Comparison of ENCODE assay signal across 8 cellular contexts in the genomic region with DNA sequence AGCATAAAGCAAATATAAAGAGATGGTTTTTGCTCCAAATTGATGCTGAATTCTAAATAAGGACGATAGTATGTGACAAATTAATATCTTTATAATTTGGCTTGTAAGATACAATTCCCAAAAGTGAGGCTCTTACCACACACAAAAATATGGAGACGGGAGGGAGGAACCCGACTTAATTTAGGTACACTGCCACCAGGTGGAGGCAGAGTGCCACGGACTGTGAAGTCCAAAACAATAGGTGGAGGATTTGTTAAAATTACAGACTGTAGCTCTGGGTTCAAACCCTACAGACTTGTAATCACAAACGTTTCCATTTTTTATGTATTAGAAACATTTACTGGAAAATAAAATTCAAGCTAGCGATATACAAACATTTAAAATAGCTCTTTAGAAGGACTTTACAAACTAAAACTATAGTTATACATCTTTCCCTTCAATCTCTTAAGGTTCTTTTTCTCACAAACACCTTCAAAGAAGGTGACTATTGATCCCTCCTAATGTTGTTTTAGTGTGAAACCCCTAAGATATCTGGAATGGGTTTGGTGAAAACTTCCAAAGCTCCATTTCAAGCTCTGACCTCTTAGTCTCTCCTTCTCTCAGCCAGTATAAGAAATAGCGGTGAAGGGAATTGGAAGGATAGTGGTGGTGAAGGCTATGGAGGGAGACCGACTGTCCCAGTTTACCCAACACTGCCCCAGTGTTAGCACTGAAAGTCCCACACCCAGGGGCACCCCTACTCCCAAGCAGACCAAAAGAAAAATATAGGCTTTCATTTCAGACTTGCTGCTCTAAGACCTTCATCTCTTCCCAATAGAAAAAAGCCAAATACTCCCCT.
DNase-seq lines count a peak whose midpoint lies in the region; ATAC-seq and TF ChIP-seq lines count a peak whose summit lies in the region.

No MANE protein-coding gene starts in this region.

- BruUV-seq in A673 (replicated peaks; lab: Mats Ljungman, UMichigan), result no TSS peak

- H3K36me3 ChIP-seq in A673 (ENCODE audit: insufficient read depth, low read length, poor library complexity, severe bottlenecking), result no peaks in the 10 kb centered on the region

- no peaks in the 10 kb centered on the region for H3K9me3 ChIP-seq in A673 (ENCODE audit: low read depth, low read length, poor library complexity, severe bottlenecking)

- POLR2A ChIA-PET in A673 (lab: Charles Lee; ENCODE audit: low non-redundant PET), result interaction anchor here (0.6 kb wide), 1 partner anchor 933 kb away, joined by 3 read pairs; no protein-coding TSS in a partner anchor

- H3K4me1 ChIP-seq in A673 (ENCODE audit: insufficient read depth, low read length, poor library complexity, severe bottlenecking), result peaks cover 12% of the 10 kb centered on the region

- intact Hi-C loops in A673 (cut with micrococcal nuclease; ENCODE audit: unreplicated experiment), result loop anchor here (2.0 to 10.0 kb wide), 5 partner anchors 534 to 1301 kb away; no protein-coding TSS in a partner anchor

- H3K4me3 ChIP-seq in A673 (ENCODE audit: low read depth, low read length, poor library complexity, severe bottlenecking), result no peak overlapping the region

- DNase-seq in A673 (ENCODE audit: low spot score) (peak; percentile 86), GM19238 (ENCODE audit: insufficient read length, low spot score) (peak; percentile 24), NCI-H2227 (lab: John Stamatoyannopoulos, UW; ENCODE audit: unreplicated experiment) (peak; percentile 43), cerebellum (ENCODE audit: low spot score) (peak; percentile 65)
- DNase-seq in activated CD4-positive, alpha-beta T cell treated with anti-CD3 and anti-CD28 coated beads for 1 hour, result peak; percentile 43
- peak; percentile 44 to 67 for DNase-seq in stimulated activated CD4-positive, alpha-beta T cell treated with anti-CD3 and anti-CD28 coated beads, Interleukin-4, amount 100 ng/mL, for 4 hours

- H3K27me3 ChIP-seq in A673 (replicated peaks; ENCODE audit: insufficient read depth, low read depth, low read length, poor library complexity), result no peaks in the 10 kb centered on the region
- H3K27me3 ChIP-seq in layer of hippocampus (ENCODE audit: control insufficient read depth, insufficient read depth, low read length), result no peaks in the 10 kb centered on the region

- no peak for ATAC-seq in GM19455 (IDR thresholded peaks at IDR 0.05; ENCODE audit: unreplicated experiment)

- H3K27ac ChIP-seq in A673 (ENCODE audit: low read depth, low read length, poor library complexity, severe bottlenecking), result no peak overlapping the region
- peak overlapping the region; percentile 77 for H3K27ac ChIP-seq in layer of hippocampus (ENCODE audit: low read depth, low read length)

- CTCF ChIA-PET in A673 (lab: Charles Lee), result interaction anchor here (0.6 to 0.9 kb wide), 4 partner anchors 543 to 1301 kb away, joined by 3 to 4 read pairs (median 4); a partner anchor contains a TSS

- TF ChIP-seq CTCF in A673 (conservative IDR thresholded peaks at IDR 0.05; ENCODE audit: low read depth, low read length), result peak; percentile 87

Comparison
In these comparisons a context has a peak if more than half of its experiments do, and no peak if none do; other contexts are left out.
1. DNase-seq: peak in every context shown above with its lines; median percentile 86 in A673; 65 in cerebellum; 56 in stimulated activated CD4-positive, alpha-beta T cell treated with anti-CD3 and anti-CD28 coated beads, Interleukin-4, amount 100 ng/mL, for 4 hours; 43 in NCI-H2227; 43 in activated CD4-positive, alpha-beta T cell treated with anti-CD3 and anti-CD28 coated beads for 1 hour; 24 in GM19238.